ENCODE assay signal across 32 cellular contexts in the genomic region with DNA sequence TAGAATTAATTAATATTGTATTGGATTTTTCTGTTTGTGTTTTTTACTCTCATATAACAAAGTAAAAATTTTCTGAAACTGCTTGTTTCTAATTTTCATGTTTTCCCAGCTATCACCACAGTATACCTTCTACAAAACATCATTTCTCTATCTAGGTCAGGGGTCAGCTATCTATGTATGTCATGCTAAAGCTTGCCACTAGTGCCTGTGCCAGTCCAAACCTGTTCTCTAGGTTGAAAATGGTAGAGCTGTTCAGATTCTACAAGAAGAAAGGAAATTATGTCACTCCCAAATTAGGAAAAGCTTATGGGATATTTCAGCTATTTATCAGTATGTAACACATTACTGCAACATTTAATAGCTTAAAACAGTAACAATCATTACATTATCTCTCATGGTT. TPM values are rescaled to one million over a fixed set of nuclear protein-coding genes. Genes with fewer than 3 reads are reported as not detected.
"Had no signal": no experiment of that assay in that cellular context is flagged by ENCODE, and none has a peak within 500 bp of the region (broad histone marks: within the 10 kb centered on the region; RNA-seq: fewer than 3 reads in every experiment).

No MANE protein-coding gene starts in this region.

- H2AFZ ChIP-seq: neural progenitor cell had no signal

- H3K36me3 ChIP-seq: colonic mucosa, heart left ventricle, left lung, lower lobe of right lung, neural progenitor cell, right atrium auricular region, stomach, thyroid gland, upper lobe of right lung had no signal

- H3K27me3 Mint-ChIP-seq: activated T-helper 17 cell treated with anti-CD3 and anti-CD28 coated beads, Interleukin-2, amount 50 U/mL, for 72 hours; stimulated activated naive B cell treated with anti-CD40 and anti-IgM and Interleukin-4, amounts not matched to agents 10 μg/mL and 1 μg/mL and 100 μg/mL, for 72 hours had no signal

- H3K27ac Mint-ChIP-seq: activated CD4-positive, alpha-beta memory T cell treated with anti-CD3 and anti-CD28 coated beads, Interleukin-2, amount 10 ng/mL, durations not matched to agents 7 days and 5 days; activated CD4-positive, alpha-beta T cell treated with anti-CD3 and anti-CD28 coated beads, Interleukin-2, amount 10 ng/mL, durations not matched to agents 7 days and 5 days; activated naive CD4-positive, alpha-beta T cell treated with anti-CD3 and anti-CD28 coated beads, Interleukin-2, amount 50 U/mL, for 24 hours; activated naive CD8-positive, alpha-beta T cell treated with anti-CD3 and anti-CD28 coated beads, Interleukin-2, amount 50 U/mL, for 24 hours; activated T-helper 17 cell treated with anti-CD3 and anti-CD28 coated beads, Interleukin-2, amount 50 U/mL, for 72 hours; immature natural killer cell; natural killer cell; neural progenitor cell; stimulated activated naive B cell treated with anti-CD40 and anti-IgM and Interleukin-4, amounts not matched to agents 10 μg/mL and 1 μg/mL and 100 μg/mL, for 72 hours; T-helper 1 cell treated with Interleukin-12 subunit alpha and Interleukin-12 subunit beta and Interleukin-4 antibody, amounts not matched to agents 30 μg/mL and 1 μg/mL, for 36 hours; WTC11 had no signal

- H3K9me3 ChIP-seq: colonic mucosa, heart left ventricle, left lung, lower lobe of right lung, right atrium auricular region, stomach, thyroid gland, upper lobe of right lung had no signal

- H3K4me2 ChIP-seq: neural progenitor cell had no signal

- H3K27me3 ChIP-seq: colonic mucosa, heart left ventricle, right atrium auricular region, stomach, thyroid gland, upper lobe of right lung had no signal

- H3K9ac ChIP-seq: neural progenitor cell had no signal

- H3K4me3 ChIP-seq: colonic mucosa, heart left ventricle, left lung, lower lobe of right lung, neural progenitor cell, right atrium auricular region, stomach, thyroid gland, upper lobe of right lung had no signal

- H3K9me3 Mint-ChIP-seq: activated CD4-positive, alpha-beta memory T cell treated with anti-CD3 and anti-CD28 coated beads, Interleukin-2, amount 10 ng/mL, durations not matched to agents 7 days and 5 days; activated CD4-positive, alpha-beta T cell treated with anti-CD3 and anti-CD28 coated beads, Interleukin-2, amount 10 ng/mL, durations not matched to agents 7 days and 5 days; activated naive CD4-positive, alpha-beta T cell treated with anti-CD3 and anti-CD28 coated beads, Interleukin-2, amount 50 U/mL, for 24 hours; activated naive CD8-positive, alpha-beta T cell treated with anti-CD3 and anti-CD28 coated beads, Interleukin-2, amount 50 U/mL, for 24 hours; activated T-cell treated with anti-CD3 and anti-CD28 coated beads, Interleukin-2, amount 50 U/mL, for 4 hours; activated T-helper 17 cell treated with anti-CD3 and anti-CD28 coated beads, Interleukin-2, amount 50 U/mL, for 72 hours; immature natural killer cell; T-helper 1 cell treated with Interleukin-12 subunit alpha and Interleukin-12 subunit beta and Interleukin-4 antibody, amounts not matched to agents 30 μg/mL and 1 μg/mL, for 36 hours; WTC11 had no signal

- H3K27ac ChIP-seq: colonic mucosa, heart left ventricle, left lung, lower lobe of right lung, neural progenitor cell, right atrium auricular region, stomach, thyroid gland, upper lobe of right lung had no signal

- ATAC-seq: activated naive CD8-positive, alpha-beta T cell treated with anti-CD3 and anti-CD28 coated beads, Interleukin-2, amount 50 U/mL, for 24 hours; activated T-cell treated with anti-CD3 and anti-CD28 coated beads, Interleukin-2, amount 50 U/mL, for 4 hours; activated T-helper 17 cell treated with anti-CD3 and anti-CD28 coated beads, Interleukin-2, amount 50 U/mL, for 72 hours; heart left ventricle; left lung; lower lobe of right lung; natural killer cell; stimulated activated naive B cell treated with anti-CD40 and anti-IgM and Interleukin-4, amounts not matched to agents 10 μg/mL and 1 μg/mL and 100 μg/mL, for 72 hours; upper lobe of right lung; WTC11 had no signal

- H3K4me1 Mint-ChIP-seq: activated CD4-positive, alpha-beta memory T cell treated with anti-CD3 and anti-CD28 coated beads, Interleukin-2, amount 10 ng/mL, durations not matched to agents 7 days and 5 days; activated CD4-positive, alpha-beta T cell treated with anti-CD3 and anti-CD28 coated beads, Interleukin-2, amount 10 ng/mL, durations not matched to agents 7 days and 5 days; activated naive CD4-positive, alpha-beta T cell treated with anti-CD3 and anti-CD28 coated beads, Interleukin-2, amount 50 U/mL, for 24 hours; activated naive CD8-positive, alpha-beta T cell treated with anti-CD3 and anti-CD28 coated beads, Interleukin-2, amount 50 U/mL, for 24 hours; activated T-helper 17 cell treated with anti-CD3 and anti-CD28 coated beads, Interleukin-2, amount 50 U/mL, for 72 hours; natural killer cell; neural progenitor cell; stimulated activated naive B cell treated with anti-CD40 and anti-IgM and Interleukin-4, amounts not matched to agents 10 μg/mL and 1 μg/mL and 100 μg/mL, for 72 hours had no signal

- DNase-seq: activated CD4-positive, alpha-beta memory T cell treated with anti-CD3 and anti-CD28 coated beads, Interleukin-2, amount 10 ng/mL, durations not matched to agents 7 days and 5 days; activated CD4-positive, alpha-beta T cell treated with anti-CD3 and anti-CD28 coated beads for 1 hour; activated CD4-positive, alpha-beta T cell treated with anti-CD3 and anti-CD28 coated beads, Interleukin-2, amount 10 ng/mL, durations not matched to agents 7 days and 5 days; activated CD8-positive, alpha-beta memory T cell treated with anti-CD3 and anti-CD28 coated beads, Interleukin-2, amount 50 U/mL, for 48 hours; activated gamma-delta T cell treated with Interleukin-2 at 50 U/mL for 16 hours; activated naive CD8-positive, alpha-beta T cell treated with anti-CD3 and anti-CD28 coated beads, Interleukin-2, amount 50 U/mL, for 24 hours; activated T-cell treated with anti-CD3 and anti-CD28 coated beads, Interleukin-2, amount 50 U/mL, for 4 hours; colonic mucosa; effector CD8-positive, alpha-beta T cell; erythroblast; heart left ventricle; hypothalamus; immature natural killer cell; kidney glomerular epithelial cell; left lung; lower lobe of right lung; mesendoderm; natural killer cell; stimulated activated CD4-positive, alpha-beta T cell treated with anti-CD3 and anti-CD28 coated beads, Interleukin-15, amount 100 ng/mL, for 24 hours; stimulated activated CD4-positive, alpha-beta T cell treated with anti-CD3 and anti-CD28 coated beads, Interleukin-2, amount 100 ng/mL, for 24 hours; stimulated activated naive B cell treated with anti-CD40 and anti-IgM and Interleukin-4, amounts not matched to agents 10 μg/mL and 1 μg/mL and 100 μg/mL, for 72 hours; stomach; T-helper 9 cell; thyroid gland; upper lobe of right lung had no signal

- H3K4me1 ChIP-seq: colonic mucosa, neural progenitor cell, right atrium auricular region, upper lobe of right lung had no signal

- H3K4me3 Mint-ChIP-seq: activated CD4-positive, alpha-beta memory T cell treated with anti-CD3 and anti-CD28 coated beads, Interleukin-2, amount 10 ng/mL, durations not matched to agents 7 days and 5 days; activated CD4-positive, alpha-beta T cell treated with anti-CD3 and anti-CD28 coated beads, Interleukin-2, amount 10 ng/mL, durations not matched to agents 7 days and 5 days; activated naive CD4-positive, alpha-beta T cell treated with anti-CD3 and anti-CD28 coated beads, Interleukin-2, amount 50 U/mL, for 24 hours; activated naive CD8-positive, alpha-beta T cell treated with anti-CD3 and anti-CD28 coated beads, Interleukin-2, amount 50 U/mL, for 24 hours; activated T-cell treated with anti-CD3 and anti-CD28 coated beads, Interleukin-2, amount 50 U/mL, for 4 hours; activated T-helper 17 cell treated with anti-CD3 and anti-CD28 coated beads, Interleukin-2, amount 50 U/mL, for 72 hours; immature natural killer cell; natural killer cell; neural progenitor cell; stimulated activated naive B cell treated with anti-CD40 and anti-IgM and Interleukin-4, amounts not matched to agents 10 μg/mL and 1 μg/mL and 100 μg/mL, for 72 hours; T-helper 1 cell treated with Interleukin-12 subunit alpha and Interleukin-12 subunit beta and Interleukin-4 antibody, amounts not matched to agents 30 μg/mL and 1 μg/mL, for 36 hours; WTC11 had no signal

- H3K36me3 Mint-ChIP-seq: activated naive CD4-positive, alpha-beta T cell treated with anti-CD3 and anti-CD28 coated beads, Interleukin-2, amount 50 U/mL, for 24 hours; immature natural killer cell; natural killer cell; neural progenitor cell; stimulated activated naive B cell treated with anti-CD40 and anti-IgM and Interleukin-4, amounts not matched to agents 10 μg/mL and 1 μg/mL and 100 μg/mL, for 72 hours; WTC11 had no signal

- FAIRE-seq: TTC549 had no signal

RNA-seq across cellular contexts. Expression of a gene that starts 5.8 kb away (rescaled TPM):
- total RNA-seq: activated CD4-positive, alpha-beta T cell treated with anti-CD3 and anti-CD28 coated beads, Interleukin-2, amount 10 ng/mL, durations not matched to agents 7 days and 5 days had no signal
